In genomic region chr12:92624236-92624635, GRCh38 we compare ENCODE assay signal across 15 cellular contexts.
DNase-seq lines count a peak whose midpoint lies in the region; TF ChIP-seq lines count a peak whose summit lies in the region.
"Had no signal": no experiment of that assay in that cellular context is flagged by ENCODE, and none has a peak within 500 bp of the region (broad histone marks: within the 10 kb centered on the region; RNA-seq: fewer than 3 reads in every experiment).

No MANE protein-coding gene starts in this region.

- in situ Hi-C loops in astrocyte of the spinal cord (cut with HindIII; ENCODE audit: low sequenced_read_pairs): no loop called here

- no peak for TF ChIP-seq CTCF in AG10803 (conservative IDR thresholded peaks at IDR 0.05; ENCODE audit: low read length)
- no peak for TF ChIP-seq CTCF in astrocyte of the spinal cord (IDR thresholded peaks at IDR 0.05; ENCODE audit: low read depth, low read length)

- H3K4me3 ChIP-seq in AG10803 (ENCODE audit: low read length) (no peak overlapping the region), astrocyte of the spinal cord (ENCODE audit: low read depth, low read length) (no peak overlapping the region)
- H3K4me3 ChIP-seq: MG63, transverse colon had no signal

- no peak for TF ChIP-seq POLR2A in erythroblast (IDR thresholded peaks at IDR 0.05; ENCODE audit: low read length)

- DNase-seq in AG10803 (ENCODE audit: low read depth) (peak; percentile 55), NCI-H524 (lab: John Stamatoyannopoulos, UW) (peak; percentile 78 to 91), astrocyte of the spinal cord (ENCODE audit: low read depth, low spot score) (peak; percentile 67), left kidney (ENCODE audit: low read depth, low spot score) (peak; percentile 29), erythroblast (lab: John Stamatoyannopoulos, UW) (no peak), DMS153 (lab: John Stamatoyannopoulos, UW) (no peak), retina (no peak)
- no peak for DNase-seq in central memory CD4-positive, alpha-beta T cell
- DNase-seq: activated CD4-positive, alpha-beta memory T cell treated with anti-CD3 and anti-CD28 coated beads, Interleukin-2, amount 10 ng/mL, durations not matched to agents 7 days and 5 days; activated gamma-delta T cell treated with Interleukin-2 at 50 U/mL for 16 hours; cerebellar nuclear complex; DND-41; MG63; OCI-M1; transverse colon had no signal

Comparison
In these comparisons a context has a peak if more than half of its experiments do, and no peak if none do; other contexts are left out.
1. DNase-seq: peak in AG10803 (single experiment), NCI-H524 (2 of 2), astrocyte of the spinal cord (single experiment) and left kidney (single experiment); none in central memory CD4-positive, alpha-beta T cell (single experiment), erythroblast (0 of 2), DMS153 (single experiment) and retina (single experiment).